ENCODE assay signal across 13 cellular contexts in genomic region chr9:109381011-109381729, GRCh38.
DNase-seq lines count a peak whose midpoint lies in the region; ATAC-seq and TF ChIP-seq lines count a peak whose summit lies in the region.
"Had no signal": no experiment of that assay in that cellular context is flagged by ENCODE, and none has a peak within 500 bp of the region (broad histone marks: within the 10 kb centered on the region; RNA-seq: fewer than 3 reads in every experiment).

No MANE protein-coding gene starts in this region.

- ATAC-seq in GM19372 (IDR thresholded peaks at IDR 0.05; ENCODE audit: low read depth, unreplicated experiment) (peak; percentile 58), HG03066 (IDR thresholded peaks at IDR 0.05; ENCODE audit: low read depth, unreplicated experiment) (peak; percentile 43), left ventricle myocardium superior (no peak)
- ATAC-seq: WTC11 had no signal

- in situ Hi-C loops in HAP-1 (cut with MboI; ENCODE audit: low sequenced_read_pairs), result no loop called here

- peaks cover 7% of the 10 kb centered on the region; the same call in 1 of the 2 replicates for H3K9me3 ChIP-seq in HAP-1
- H3K9me3 ChIP-seq: heart right ventricle, ovary had no signal

- peaks cover 11% of the 10 kb centered on the region for H3K36me3 Mint-ChIP-seq in glutamatergic neuron (ENCODE audit: unreplicated experiment)
- H3K36me3 Mint-ChIP-seq in activated T-helper 2 cell treated with anti-CD3 and anti-CD28 coated beads, Interferon-gamma antibody, Interleukin-2, Interleukin-4, amounts not matched to agents 10 μg/mL and 5 μg/mL and 100 μg/mL, durations not matched to agents 14 hours and 24 hours and 36 hours (ENCODE audit: low read depth), result peaks cover 3% of the 10 kb centered on the region
- H3K36me3 Mint-ChIP-seq: CD14-positive monocyte had no signal

- peaks cover 4% of the 10 kb centered on the region for H3K27me3 Mint-ChIP-seq in glutamatergic neuron (ENCODE audit: unreplicated experiment)
- H3K27me3 Mint-ChIP-seq in activated T-helper 2 cell treated with anti-CD3 and anti-CD28 coated beads, Interferon-gamma antibody, Interleukin-2, Interleukin-4, amounts not matched to agents 10 μg/mL and 5 μg/mL and 100 μg/mL, durations not matched to agents 14 hours and 24 hours and 36 hours (ENCODE audit: low read depth), result peaks cover 3% of the 10 kb centered on the region

- peaks cover 3% of the 10 kb centered on the region for H3K4me1 Mint-ChIP-seq in glutamatergic neuron (ENCODE audit: low read depth, unreplicated experiment)
- peaks cover 4% of the 10 kb centered on the region for H3K4me1 Mint-ChIP-seq in activated T-helper 2 cell treated with anti-CD3 and anti-CD28 coated beads, Interferon-gamma antibody, Interleukin-2, Interleukin-4, amounts not matched to agents 10 μg/mL and 5 μg/mL and 100 μg/mL, durations not matched to agents 14 hours and 24 hours and 36 hours (ENCODE audit: low read depth)
- H3K4me1 Mint-ChIP-seq: CD14-positive monocyte had no signal

- intact Hi-C loops in left ventricle myocardium superior (cut with micrococcal nuclease), result no loop called here
- intact Hi-C loops in activated T-helper 2 cell treated with anti-CD3 and anti-CD28 coated beads, Interferon-gamma antibody, Interleukin-2, Interleukin-4, amounts not matched to agents 10 μg/mL and 5 μg/mL and 100 μg/mL, durations not matched to agents 14 hours and 24 hours and 36 hours (cut with micrococcal nuclease), result no loop called here

- DNase-seq in EL (peak; percentile 70), astrocyte of the hippocampus (ENCODE audit: low read depth, low spot score) (peak; percentile 27), left ventricle myocardium superior (no peak), glutamatergic neuron (no peak), HAP-1 (ENCODE audit: low spot score in 2 of 2) (no peak)
- no peak for DNase-seq in activated T-helper 2 cell treated with anti-CD3 and anti-CD28 coated beads, Interferon-gamma antibody, Interleukin-2, Interleukin-4, amounts not matched to agents 10 μg/mL and 5 μg/mL and 100 μg/mL, durations not matched to agents 14 hours and 24 hours and 36 hours (ENCODE audit: low spot score)
- DNase-seq: heart right ventricle, HFFc6, ovary had no signal

- TF ChIP-seq CTCF in glutamatergic neuron (IDR thresholded peaks at IDR 0.05; ENCODE audit: partially characterized antibody, unreplicated experiment), result no peak

- H3K9me3 Mint-ChIP-seq in glutamatergic neuron (ENCODE audit: unreplicated experiment), result peaks cover 2% of the 10 kb centered on the region
- no peaks in the 10 kb centered on the region for H3K9me3 Mint-ChIP-seq in activated T-helper 2 cell treated with anti-CD3 and anti-CD28 coated beads, Interferon-gamma antibody, Interleukin-2, Interleukin-4, amounts not matched to agents 10 μg/mL and 5 μg/mL and 100 μg/mL, durations not matched to agents 14 hours and 24 hours and 36 hours
- H3K9me3 Mint-ChIP-seq: CD14-positive monocyte, HFFc6 had no signal

- H3K27me3 ChIP-seq in HAP-1 (ENCODE audit: low read depth), result no peaks in the 10 kb centered on the region
- H3K27me3 ChIP-seq: heart right ventricle, ovary had no signal

- H3K36me3 ChIP-seq in HAP-1 (replicated peaks), result no peaks in the 10 kb centered on the region
- H3K36me3 ChIP-seq: ovary had no signal

- H3K4me3 Mint-ChIP-seq in glutamatergic neuron (ENCODE audit: unreplicated experiment), result no peak overlapping the region
- H3K4me3 Mint-ChIP-seq in activated T-helper 2 cell treated with anti-CD3 and anti-CD28 coated beads, Interferon-gamma antibody, Interleukin-2, Interleukin-4, amounts not matched to agents 10 μg/mL and 5 μg/mL and 100 μg/mL, durations not matched to agents 14 hours and 24 hours and 36 hours (ENCODE audit: low read depth), result no peak overlapping the region
- H3K4me3 Mint-ChIP-seq: CD14-positive monocyte, HFFc6, WTC11 had no signal

- no peak overlapping the region for H3K4me3 ChIP-seq in HAP-1
- H3K4me3 ChIP-seq: heart right ventricle, ovary had no signal

- peaks cover 17% of the 10 kb centered on the region for H3K4me1 ChIP-seq in HAP-1
- H3K4me1 ChIP-seq: heart right ventricle had no signal

- H3K27ac Mint-ChIP-seq in glutamatergic neuron (ENCODE audit: unreplicated experiment), result no peak overlapping the region
- no peak overlapping the region for H3K27ac Mint-ChIP-seq in activated T-helper 2 cell treated with anti-CD3 and anti-CD28 coated beads, Interferon-gamma antibody, Interleukin-2, Interleukin-4, amounts not matched to agents 10 μg/mL and 5 μg/mL and 100 μg/mL, durations not matched to agents 14 hours and 24 hours and 36 hours
- H3K27ac Mint-ChIP-seq: HFFc6, WTC11 had no signal

Comparison
In these comparisons a context has a peak if more than half of its experiments do, and no peak if none do; other contexts are left out.
1. DNase-seq: peak in EL (single experiment) and astrocyte of the hippocampus (single experiment); none in left ventricle myocardium superior (single experiment), glutamatergic neuron (single experiment), activated T-helper 2 cell treated with anti-CD3 and anti-CD28 coated beads, Interferon-gamma antibody, Interleukin-2, Interleukin-4, amounts not matched to agents 10 μg/mL and 5 μg/mL and 100 μg/mL, durations not matched to agents 14 hours and 24 hours and 36 hours (single experiment) and HAP-1 (0 of 2).